In genomic region chr22:30047364-30047738, GRCh38 we compare ENCODE assay signal across 12 cellular contexts. TPM values are rescaled to one million over a fixed set of nuclear protein-coding genes. Genes with fewer than 3 reads are reported as not detected.
DNase-seq lines count a peak whose midpoint lies in the region; ATAC-seq and TF ChIP-seq lines count a peak whose summit lies in the region.
"Had no signal": no experiment of that assay in that cellular context is flagged by ENCODE, and none has a peak within 500 bp of the region (broad histone marks: within the 10 kb centered on the region; RNA-seq: fewer than 3 reads in every experiment).

No MANE protein-coding gene starts in this region.

- TF ChIP-seq EP300 in SK-N-SH (IDR thresholded peaks at IDR 0.05; ENCODE audit: borderline replicate concordance in 1 of 2, low read depth in 1 of 2, low read length in 1 of 2) = no peak

- no peaks in the 10 kb centered on the region for H3K27me3 ChIP-seq in SK-N-SH (ENCODE audit: insufficient read depth)
- H3K27me3 ChIP-seq: heart left ventricle, pancreas had no signal

- H2AFZ ChIP-seq in SK-N-SH (ENCODE audit: low read depth) = no peak overlapping the region

- H3K36me3 ChIP-seq in mucosa of descending colon (ENCODE audit: low read depth) (no peaks in the 10 kb centered on the region), SK-N-SH (replicated peaks in 1 of 2; ENCODE audit: control insufficient read depth in 1 of 2, insufficient read depth in 2 of 2, low read length in 1 of 2) (no peaks in the 10 kb centered on the region)
- H3K36me3 ChIP-seq: heart left ventricle, pancreas had no signal

- no peak overlapping the region for H3K4me3 ChIP-seq in mucosa of descending colon
- H3K4me3 ChIP-seq in SK-N-SH (ENCODE audit: low read depth in 2 of 2, low read length in 1 of 2) = no peak overlapping the region
- H3K4me3 ChIP-seq: heart left ventricle, pancreas had no signal

- H3K4me2 ChIP-seq in SK-N-SH = no peak overlapping the region

- TF ChIP-seq CTCF in GM13976 (IDR thresholded peaks at IDR 0.05; ENCODE audit: borderline replicate concordance, control extremely low read depth, extremely low read depth, insufficient read depth, missing control alignments) (no peak), mucosa of descending colon (IDR thresholded peaks at IDR 0.05) (no peak), SK-N-SH (IDR thresholded peaks at IDR 0.05) (no peak)

- POLR2A ChIA-PET in SK-N-SH (lab: Yijun Ruan, JAX) = interaction anchor here (1.1 kb wide), 1 partner anchor 12 kb away, joined by 3 read pairs; no protein-coding TSS in a partner anchor

- H3F3A ChIP-seq in SK-N-SH (replicated peaks; ENCODE audit: insufficient read depth) = peaks cover 21% of the 10 kb centered on the region

- H3K9ac ChIP-seq in SK-N-SH = no peak overlapping the region

- peak; percentile 51 for DNase-seq in GM13976 (ENCODE audit: low spot score)
- DNase-seq in MV-4-11 (lab: John Stamatoyannopoulos, UW) = peak; percentile 84
- peak; percentile 12 for DNase-seq in amniotic epithelial cell (ENCODE audit: low read depth)
- DNase-seq in mucosa of descending colon = peak in 1 of 3 donors; percentile 11
- DNase-seq in SK-N-SH = no peak
- DNase-seq: heart left ventricle, NCI-H1092, pancreas, T-helper 9 cell had no signal

- no peaks in the 10 kb centered on the region for H3K9me2 ChIP-seq in SK-N-SH

- H4K20me1 ChIP-seq in SK-N-SH (ENCODE audit: insufficient read depth) = no peaks in the 10 kb centered on the region

- 100% methylated on average over 3 of the region's 3 CpGs for WGBS in SK-N-SH (ENCODE audit: low lambda C conversion rate)

- H3K4me1 ChIP-seq in mucosa of descending colon (ENCODE audit: low read depth) = peaks cover 15% of the 10 kb centered on the region
- H3K4me1 ChIP-seq in SK-N-SH (ENCODE audit: control insufficient read depth in 1 of 2, insufficient read depth in 2 of 2, low read depth in 1 of 2, low read length in 1 of 2) = peaks cover 0 to 27% of the 10 kb centered on the region in 2 experiments; a peak in 3 of 4 replicates

- no peaks in the 10 kb centered on the region for H3K9me3 ChIP-seq in mucosa of descending colon
- H3K9me3 ChIP-seq in SK-N-SH = no peaks in the 10 kb centered on the region
- H3K9me3 ChIP-seq: heart left ventricle, pancreas had no signal

- no peak for TF ChIP-seq RAD21 in SK-N-SH (IDR thresholded peaks at IDR 0.05; ENCODE audit: low read length)

- no peak overlapping the region for H3K27ac ChIP-seq in SK-N-SH (ENCODE audit: low read depth in 2 of 2, low read length in 1 of 2)
- H3K27ac ChIP-seq: heart left ventricle, pancreas had no signal

- CTCF ChIA-PET in SK-N-SH (lab: Yijun Ruan, JAX) = interaction anchor here (0.9 kb wide), 1 partner anchor 41 kb away, joined by 3 read pairs; no protein-coding TSS in a partner anchor

- H3K79me2 ChIP-seq in SK-N-SH (ENCODE audit: insufficient read depth) = no peaks in the 10 kb centered on the region

- ATAC-seq in mucosa of descending colon = peak; percentile 80
- no peak for ATAC-seq in HG03025 (IDR thresholded peaks at IDR 0.05; ENCODE audit: low FRiP score, unreplicated experiment)
- no peak for ATAC-seq in HG03354 (IDR thresholded peaks at IDR 0.05; ENCODE audit: poor library complexity, severe bottlenecking, unreplicated experiment)
- ATAC-seq: heart left ventricle had no signal

- in situ Hi-C loops in GM13976 (cut with MboI; ENCODE audit: low sequenced_read_pairs, unreplicated experiment) = no loop called here

- intact Hi-C loops in mucosa of descending colon (cut with DNase I, micrococcal nuclease) = no loop called here

TF ChIP-seq in SK-N-SH, 30 proteins besides CTCF, POLR2A, EP300 and RAD21:
- no peak for TF ChIP-seq RCOR1 (IDR thresholded peaks at IDR 0.05; ENCODE audit: low read length)
- TF ChIP-seq USF2 (IDR thresholded peaks at IDR 0.05; ENCODE audit: borderline replicate concordance, low read depth, low read length) = no peak
- TF ChIP-seq NFIC (IDR thresholded peaks at IDR 0.05; ENCODE audit: borderline replicate concordance) = no peak
- no peak for TF ChIP-seq CHD2 (IDR thresholded peaks at IDR 0.05; ENCODE audit: low read length, partially characterized antibody)
- no peak for TF ChIP-seq SMC3 (IDR thresholded peaks at IDR 0.05; ENCODE audit: low read depth, low read length)
- no peak for TF ChIP-seq TCF12 (IDR thresholded peaks at IDR 0.05)
- TF ChIP-seq REST (IDR thresholded peaks at IDR 0.05; ENCODE audit: low read depth, low read length) = no peak
- no peak for TF ChIP-seq ZBTB33 (IDR thresholded peaks at IDR 0.05; ENCODE audit: borderline replicate concordance, low read depth)

RNA-seq across cellular contexts. Expression of gene HORMAD2, which starts 32.9 kb away (rescaled TPM):
- total RNA-seq in mucosa of descending colon = not detected
- polyA plus RNA-seq in SK-N-SH (2012; rRNA removed) = not detected in 2 replicates
- polyA plus RNA-seq in SK-N-SH (2012; cell fraction: cytosol; rRNA removed) = not detected in 2 replicates
- polyA plus RNA-seq in SK-N-SH (2012; cell fraction: nucleus; rRNA removed) = not detected in 2 replicates
- total RNA-seq: astrocyte, heart left ventricle, pancreas had no signal
- polyA plus RNA-seq: heart left ventricle, pancreas had no signal
